Comparison of ENCODE assay signal across 27 cellular contexts in the genomic region with DNA sequence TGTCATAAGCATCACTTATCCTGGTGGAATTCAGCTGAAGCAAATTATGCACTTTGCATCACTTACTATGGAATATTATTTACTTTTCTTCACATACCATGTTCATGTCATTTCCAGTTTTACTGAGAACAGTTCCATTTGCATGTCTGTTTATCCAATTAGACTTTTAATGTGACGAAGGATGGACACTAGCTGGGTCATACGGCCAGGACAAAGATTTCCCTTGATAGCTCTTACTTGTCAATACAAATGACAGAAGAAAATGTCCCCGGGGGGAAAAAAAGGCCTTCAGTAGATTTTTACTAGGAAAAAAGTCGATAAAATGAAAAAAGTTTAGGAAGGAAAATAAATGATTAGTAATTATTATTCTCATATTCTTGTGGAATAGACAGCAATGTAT.
"Had no signal": no experiment of that assay in that cellular context is flagged by ENCODE, and none has a peak within 500 bp of the region (broad histone marks: within the 10 kb centered on the region; RNA-seq: fewer than 3 reads in every experiment).

No MANE protein-coding gene starts in this region.

- H3K4me1 ChIP-seq: right lobe of liver, transverse colon, uterus had no signal

- H3K36me3 Mint-ChIP-seq: stimulated activated effector memory CD8-positive, alpha-beta T cell treated with anti-CD3 and anti-CD28 coated beads, Interleukin-12 subunit alpha, Interleukin-12 subunit beta, amount 100 ng/mL, for 72 hours had no signal

- H3K27ac Mint-ChIP-seq: endodermal cell; naive thymus-derived CD8-positive, alpha-beta T cell; nephron progenitor cell; progenitor cell of endocrine pancreas; stimulated activated effector memory CD8-positive, alpha-beta T cell treated with anti-CD3 and anti-CD28 coated beads, Interleukin-12 subunit alpha, Interleukin-12 subunit beta, amount 100 ng/mL, for 72 hours had no signal

- H3K4me3 ChIP-seq: cardiac muscle cell, gastrocnemius medialis, left lung, ovary, right lobe of liver, stomach, transverse colon, upper lobe of right lung, uterus had no signal

- ATAC-seq: esophagus mucosa; gastrocnemius medialis; left cardiac atrium; left lung; naive thymus-derived CD8-positive, alpha-beta T cell; right lobe of liver; stimulated activated effector memory CD8-positive, alpha-beta T cell treated with anti-CD3 and anti-CD28 coated beads, Interleukin-12 subunit alpha, Interleukin-12 subunit beta, amount 100 ng/mL, for 72 hours; upper lobe of right lung had no signal

- H3K27me3 ChIP-seq: cardiac muscle cell, gastrocnemius medialis, left lung, ovary, right lobe of liver, stomach, transverse colon, upper lobe of right lung, uterus had no signal

- DNase-seq: cortex of kidney; effector CD4-positive, alpha-beta T cell; endodermal cell; foreskin fibroblast; gastrocnemius medialis; kidney; left cardiac atrium; left lung; mesendoderm; naive thymus-derived CD8-positive, alpha-beta T cell; nephron progenitor cell; ovary; right lobe of liver; small intestine; stimulated activated CD4-positive, alpha-beta T cell treated with anti-CD3 and anti-CD28 coated beads, Interleukin-12 subunit alpha, Interleukin-12 subunit beta, amount 100 ng/mL, for 4 hours; stimulated activated CD4-positive, alpha-beta T cell treated with anti-CD3 and anti-CD28 coated beads, Interleukin-1b, Interleukin-23, amount 100 ng/mL, for 48 hours; stimulated activated CD4-positive, alpha-beta T cell treated with anti-CD3 and anti-CD28 coated beads, Interleukin-4, amount 100 ng/mL, for 1 hour; stimulated activated naive CD4-positive, alpha-beta T cell treated with Interleukin-2 at 50 U/mL for 16 hours; stomach; transverse colon; upper lobe of right lung; uterus had no signal

- H3K9me3 ChIP-seq: gastrocnemius medialis, ovary, right lobe of liver, upper lobe of right lung, uterus had no signal

- H3K4me3 Mint-ChIP-seq: endodermal cell; naive thymus-derived CD8-positive, alpha-beta T cell; nephron progenitor cell; stimulated activated effector memory CD8-positive, alpha-beta T cell treated with anti-CD3 and anti-CD28 coated beads, Interleukin-12 subunit alpha, Interleukin-12 subunit beta, amount 100 ng/mL, for 72 hours had no signal

- H3K27ac ChIP-seq: cardiac muscle cell, epithelial cell of prostate, gastrocnemius medialis, left lung, ovary, right lobe of liver, stomach, transverse colon, upper lobe of right lung, uterus had no signal

- H3K4me1 Mint-ChIP-seq: naive thymus-derived CD8-positive, alpha-beta T cell; stimulated activated effector memory CD8-positive, alpha-beta T cell treated with anti-CD3 and anti-CD28 coated beads, Interleukin-12 subunit alpha, Interleukin-12 subunit beta, amount 100 ng/mL, for 72 hours had no signal

- H3K27me3 Mint-ChIP-seq: progenitor cell of endocrine pancreas had no signal

- H3K36me3 ChIP-seq: cardiac muscle cell, gastrocnemius medialis, left lung, ovary, right lobe of liver, stomach, upper lobe of right lung, uterus had no signal
